ENCODE assay signal across 25 cellular contexts in genomic region chr6:36098253-36098919, GRCh38. TPM values are rescaled to one million over a fixed set of nuclear protein-coding genes. Genes with fewer than 3 reads are reported as not detected.
DNase-seq lines count a peak whose midpoint lies in the region; ATAC-seq and TF ChIP-seq lines count a peak whose summit lies in the region.
"Had no signal": no experiment of that assay in that cellular context is flagged by ENCODE, and none has a peak within 500 bp of the region (broad histone marks: within the 10 kb centered on the region; RNA-seq: fewer than 3 reads in every experiment).

No MANE protein-coding gene starts in this region.

- no peak overlapping the region for H2BK5ac ChIP-seq in mesenchymal stem cell (ENCODE audit: low read depth, low read length, poor library complexity, severe bottlenecking)

- H3K4me1 ChIP-seq in mesenchymal stem cell (ENCODE audit: control insufficient read depth, insufficient read depth, low read depth, low read length) (no peaks in the 10 kb centered on the region), osteoblast (ENCODE audit: insufficient read depth, low read length) (peaks cover 7% of the 10 kb centered on the region)

- H3K9me3 ChIP-seq in WERI-Rb-1 (ENCODE audit: severe bottlenecking): peaks cover 2% of the 10 kb centered on the region
- H3K9me3 ChIP-seq in mesenchymal stem cell (ENCODE audit: control insufficient read depth, low read length): no peaks in the 10 kb centered on the region
- H3K9me3 ChIP-seq in osteoblast (ENCODE audit: low read depth, low read length): no peaks in the 10 kb centered on the region
- H3K9me3 ChIP-seq: left ventricle myocardium inferior, mucosa of descending colon, testis had no signal

- no peak overlapping the region for H2BK15ac ChIP-seq in mesenchymal stem cell (ENCODE audit: low read depth, poor library complexity, severe bottlenecking)

- no peak overlapping the region for H4K91ac ChIP-seq in mesenchymal stem cell (ENCODE audit: low read length)

- no peak overlapping the region for H2BK120ac ChIP-seq in mesenchymal stem cell (ENCODE audit: low read depth, low read length)

- no peak overlapping the region for H4K8ac ChIP-seq in mesenchymal stem cell (ENCODE audit: low read length)

- no peak for DNase-seq in activated naive CD8-positive, alpha-beta T cell treated with anti-CD3 and anti-CD28 coated beads, Interleukin-2, amount 50 U/mL, for 24 hours
- DNase-seq in WERI-Rb-1 (no peak), mesenchymal stem cell (no peak), type B pancreatic cell (ENCODE audit: extremely low spot score, unreplicated experiment) (no peak), SW 1271 (lab: John Stamatoyannopoulos, UW) (no peak), osteoblast (ENCODE audit: insufficient read length, low spot score, missing footprints) (no peak)
- DNase-seq: activated CD4-positive, alpha-beta T cell treated with anti-CD3 and anti-CD28 coated beads, Interleukin-2, amount 50 U/mL, for 4 hours; activated naive CD8-positive, alpha-beta T cell treated with anti-CD3 and anti-CD28 coated beads, Interleukin-2, amount 10 ng/mL, durations not matched to agents 7 days and 5 days; brain microvascular endothelial cell; C1 segment of cervical spinal cord; DMS53; glutamatergic neuron; KG1; left ventricle myocardium inferior; mucosa of descending colon; NCI-H1048; NCI-H1930; NCI-H345; PC-9; SIG-M5 had no signal

- H3K4me3 ChIP-seq in WERI-Rb-1 (ENCODE audit: low read depth, low read length) (no peak overlapping the region), mesenchymal stem cell (ENCODE audit: insufficient read depth in 1 of 2, low read depth in 1 of 2, low read length in 2 of 2) (no peak overlapping the region), osteoblast (ENCODE audit: insufficient read depth, low read length) (no peak overlapping the region)
- H3K4me3 ChIP-seq: coronary artery, left ventricle myocardium inferior, mucosa of descending colon, PC-9, testis had no signal

- no peaks in the 10 kb centered on the region for H3K27me3 ChIP-seq in WERI-Rb-1 (ENCODE audit: insufficient read depth, low read depth, severe bottlenecking)
- H3K27me3 ChIP-seq in mesenchymal stem cell (ENCODE audit: control insufficient read depth in 1 of 2, insufficient read depth in 1 of 2, low read length in 2 of 2): no peaks in the 10 kb centered on the region
- H3K27me3 ChIP-seq in osteoblast (ENCODE audit: insufficient read depth, low read length): no peaks in the 10 kb centered on the region
- H3K27me3 ChIP-seq: brain microvascular endothelial cell, testis had no signal

- H3K4me2 ChIP-seq in mesenchymal stem cell (ENCODE audit: low read length, poor library complexity, severe bottlenecking) (no peak overlapping the region), osteoblast (ENCODE audit: insufficient read depth, low read length) (no peak overlapping the region)
- H3K4me2 ChIP-seq: PC-9 had no signal

- peaks cover 46% of the 10 kb centered on the region for H3K4me1 Mint-ChIP-seq in activated naive CD8-positive, alpha-beta T cell (ENCODE audit: low read depth)
- peaks cover 31% of the 10 kb centered on the region for H3K4me1 Mint-ChIP-seq in activated naive CD8-positive, alpha-beta T cell treated with anti-CD3 and anti-CD28 coated beads, Interleukin-2, amount 50 U/mL, for 24 hours
- peaks cover 41% of the 10 kb centered on the region for H3K4me1 Mint-ChIP-seq in type B pancreatic cell (ENCODE audit: unreplicated experiment)

- no peak overlapping the region for H2BK12ac ChIP-seq in mesenchymal stem cell (ENCODE audit: low read length in 2 of 2)

- peak overlapping the region; percentile 44 for H3K9ac ChIP-seq in mesenchymal stem cell (ENCODE audit: low read length)

- H3K4ac ChIP-seq in mesenchymal stem cell (ENCODE audit: low read depth in 1 of 2, low read length in 2 of 2): no peak overlapping the region

- no peak overlapping the region for H2AK5ac ChIP-seq in mesenchymal stem cell (ENCODE audit: low read length, severe bottlenecking)

- ATAC-seq in activated naive CD8-positive, alpha-beta T cell treated with anti-CD3 and anti-CD28 coated beads, Interleukin-2, amount 50 U/mL, for 24 hours: no peak
- no peak for ATAC-seq in HG03520 (IDR thresholded peaks at IDR 0.05; ENCODE audit: unreplicated experiment)
- ATAC-seq: mucosa of descending colon had no signal

- H4K20me1 ChIP-seq in osteoblast (ENCODE audit: insufficient read depth, low read length): no peaks in the 10 kb centered on the region

- peak overlapping the region; percentile 89 for H3K27ac Mint-ChIP-seq in activated naive CD8-positive, alpha-beta T cell
- H3K27ac Mint-ChIP-seq in activated naive CD8-positive, alpha-beta T cell treated with anti-CD3 and anti-CD28 coated beads, Interleukin-2, amount 50 U/mL, for 24 hours: no peak overlapping the region
- H3K27ac Mint-ChIP-seq in type B pancreatic cell: peak overlapping the region; percentile 60
- H3K27ac Mint-ChIP-seq: activated naive CD8-positive, alpha-beta T cell treated with anti-CD3 and anti-CD28 coated beads, Interleukin-2, amount 10 ng/mL, durations not matched to agents 7 days and 5 days had no signal

- no peak overlapping the region for H2AFZ ChIP-seq in mesenchymal stem cell (ENCODE audit: low read depth, low read length)
- no peak overlapping the region for H2AFZ ChIP-seq in osteoblast (ENCODE audit: low read length)
- H2AFZ ChIP-seq: PC-9 had no signal

- 30% methylated on average over 1 of the region's 3 CpGs for WGBS in mesenchymal stem cell

- H3K79me2 ChIP-seq in osteoblast (ENCODE audit: insufficient read depth, low read length): peaks cover 2% of the 10 kb centered on the region

- H3K27me3 Mint-ChIP-seq in activated naive CD8-positive, alpha-beta T cell: no peaks in the 10 kb centered on the region
- H3K27me3 Mint-ChIP-seq in activated naive CD8-positive, alpha-beta T cell treated with anti-CD3 and anti-CD28 coated beads, Interleukin-2, amount 50 U/mL, for 24 hours: no peaks in the 10 kb centered on the region
- H3K27me3 Mint-ChIP-seq in type B pancreatic cell: no peaks in the 10 kb centered on the region
- H3K27me3 Mint-ChIP-seq: activated naive CD8-positive, alpha-beta T cell treated with anti-CD3 and anti-CD28 coated beads, Interleukin-2, amount 10 ng/mL, durations not matched to agents 7 days and 5 days had no signal

- TF ChIP-seq CTCF in WERI-Rb-1 (IDR thresholded peaks at IDR 0.05; ENCODE audit: low read depth, low read length) (no peak), type B pancreatic cell (conservative IDR thresholded peaks at IDR 0.05) (no peak), osteoblast (IDR thresholded peaks at IDR 0.05; ENCODE audit: extremely low read depth, low read depth, low read length) (no peak)

- H3K79me1 ChIP-seq in mesenchymal stem cell (replicated peaks; ENCODE audit: low read length, poor library complexity, severe bottlenecking): peaks cover 13% of the 10 kb centered on the region

- no peak overlapping the region for H3K4me3 Mint-ChIP-seq in activated naive CD8-positive, alpha-beta T cell
- H3K4me3 Mint-ChIP-seq in activated naive CD8-positive, alpha-beta T cell treated with anti-CD3 and anti-CD28 coated beads, Interleukin-2, amount 50 U/mL, for 24 hours: no peak overlapping the region
- no peak overlapping the region for H3K4me3 Mint-ChIP-seq in type B pancreatic cell
- H3K4me3 Mint-ChIP-seq: activated naive CD8-positive, alpha-beta T cell treated with anti-CD3 and anti-CD28 coated beads, Interleukin-2, amount 10 ng/mL, durations not matched to agents 7 days and 5 days had no signal

- H3K23ac ChIP-seq in mesenchymal stem cell (ENCODE audit: low read length in 2 of 2): no peak overlapping the region

- no peak overlapping the region for H3K14ac ChIP-seq in mesenchymal stem cell (ENCODE audit: low read length in 2 of 2)

- H3K9me3 Mint-ChIP-seq in activated naive CD8-positive, alpha-beta T cell (ENCODE audit: low read depth): no peaks in the 10 kb centered on the region
- H3K9me3 Mint-ChIP-seq in activated naive CD8-positive, alpha-beta T cell treated with anti-CD3 and anti-CD28 coated beads, Interleukin-2, amount 50 U/mL, for 24 hours: no peaks in the 10 kb centered on the region
- H3K9me3 Mint-ChIP-seq in type B pancreatic cell: no peaks in the 10 kb centered on the region
- H3K9me3 Mint-ChIP-seq: activated naive CD8-positive, alpha-beta T cell treated with anti-CD3 and anti-CD28 coated beads, Interleukin-2, amount 10 ng/mL, durations not matched to agents 7 days and 5 days had no signal

- H3K36me3 Mint-ChIP-seq in activated naive CD8-positive, alpha-beta T cell: peaks cover 3% of the 10 kb centered on the region
- peaks cover 2% of the 10 kb centered on the region for H3K36me3 Mint-ChIP-seq in activated naive CD8-positive, alpha-beta T cell treated with anti-CD3 and anti-CD28 coated beads, Interleukin-2, amount 50 U/mL, for 24 hours (ENCODE audit: low read depth)
- H3K36me3 Mint-ChIP-seq in type B pancreatic cell: peaks cover 9% of the 10 kb centered on the region

- H3K27ac ChIP-seq in WERI-Rb-1: peak overlapping the region; percentile 45
- H3K27ac ChIP-seq in mesenchymal stem cell (ENCODE audit: low read length, poor library complexity, severe bottlenecking): no peak overlapping the region
- H3K27ac ChIP-seq in osteoblast (ENCODE audit: low read depth, low read length): no peak overlapping the region
- H3K27ac ChIP-seq: brain microvascular endothelial cell, coronary artery, left ventricle myocardium inferior, PC-9, testis, VCaP had no signal

- H3K18ac ChIP-seq in mesenchymal stem cell (ENCODE audit: low read depth in 1 of 2, low read length in 2 of 2): no peak overlapping the region

- peaks cover 12% of the 10 kb centered on the region for H3K36me3 ChIP-seq in WERI-Rb-1
- peaks cover 15 to 46% of the 10 kb centered on the region in 2 experiments for H3K36me3 ChIP-seq in mesenchymal stem cell (ENCODE audit: control insufficient read depth in 1 of 2, insufficient read depth in 2 of 2, low read depth in 1 of 2, low read length in 2 of 2)
- peaks cover 38% of the 10 kb centered on the region for H3K36me3 ChIP-seq in osteoblast (ENCODE audit: insufficient read depth, low read length)

RNA-seq across cellular contexts. Expression of gene MAPK13, which starts 31.9 kb away (rescaled TPM):
- polyA plus RNA-seq in mesenchymal stem cell (2013, experiment 1 of 2): 29.8 TPM
- polyA plus RNA-seq in mesenchymal stem cell (2013, experiment 2 of 2): 28.9 TPM
- 29.4 and 67.6 TPM in 2 replicates for total RNA-seq in type B pancreatic cell (ENCODE audit: low replicate concordance)
- 4.3 and 6.8 TPM in 2 replicates for total RNA-seq in osteoblast
